ENCODE assay signal across 9 cellular contexts in the genomic region with DNA sequence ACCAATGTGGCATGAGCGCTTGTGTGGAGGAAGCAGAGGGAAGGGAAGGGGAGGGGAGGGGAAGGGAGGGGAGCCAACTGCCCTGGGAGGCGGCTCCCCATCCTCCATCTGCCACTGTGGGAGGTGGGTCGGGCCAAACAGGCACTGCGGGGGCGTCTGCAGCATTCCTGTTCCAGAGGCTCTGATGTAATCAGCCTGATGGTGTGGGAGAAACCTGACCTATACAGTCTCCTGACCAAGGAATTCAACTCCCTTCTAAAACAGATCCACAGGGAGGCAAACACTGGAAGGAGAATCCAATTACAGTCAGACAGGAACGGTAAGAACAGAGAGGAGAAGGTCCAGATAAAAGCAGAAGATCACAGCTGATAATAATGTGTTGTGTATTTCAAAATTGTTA.
DNase-seq lines count a peak whose midpoint lies in the region; ATAC-seq and TF ChIP-seq lines count a peak whose summit lies in the region.
"Had no signal": no experiment of that assay in that cellular context is flagged by ENCODE, and none has a peak within 500 bp of the region (broad histone marks: within the 10 kb centered on the region; RNA-seq: fewer than 3 reads in every experiment).

No MANE protein-coding gene starts in this region.

- H3K27me3 ChIP-seq in kidney epithelial cell (ENCODE audit: control insufficient read depth, insufficient read depth, low read length): peaks cover 3% of the 10 kb centered on the region

- peak overlapping the region; percentile 6 for H3K27ac Mint-ChIP-seq in type B pancreatic cell
- H3K27ac Mint-ChIP-seq: activated naive CD4-positive, alpha-beta T cell treated with anti-CD3 and anti-CD28 coated beads, Interleukin-2, amount 50 U/mL, for 24 hours had no signal

- ATAC-seq in GM19328 (IDR thresholded peaks at IDR 0.05; ENCODE audit: unreplicated experiment): no peak

- H3K36me3 Mint-ChIP-seq in type B pancreatic cell: no peaks in the 10 kb centered on the region
- H3K36me3 Mint-ChIP-seq: activated naive CD4-positive, alpha-beta T cell treated with anti-CD3 and anti-CD28 coated beads, Interleukin-2, amount 50 U/mL, for 24 hours had no signal

- no peak for TF ChIP-seq CTCF in kidney epithelial cell (IDR thresholded peaks at IDR 0.05; ENCODE audit: insufficient read depth, low read length, poor library complexity, severe bottlenecking)
- TF ChIP-seq CTCF in type B pancreatic cell (conservative IDR thresholded peaks at IDR 0.05): no peak

- DNase-seq in NCI-H2029 (lab: John Stamatoyannopoulos, UW) (peak; percentile 39), NCI-H2029 treated with DMSO at 0.1 percent for 48 hours (lab: John Stamatoyannopoulos, UW) (no peak), cerebellar cortex (ENCODE audit: low spot score) (peak; percentile 48), kidney epithelial cell (ENCODE audit: low read depth) (peak; percentile 86), type B pancreatic cell (ENCODE audit: extremely low spot score, unreplicated experiment) (no peak), midbrain (lab: John Stamatoyannopoulos, UW) (no peak), OCI-M2 (lab: John Stamatoyannopoulos, UW; ENCODE audit: unreplicated experiment) (no peak)

- no peaks in the 10 kb centered on the region for H3K36me3 ChIP-seq in kidney epithelial cell (ENCODE audit: control insufficient read depth, insufficient read depth, low read length)

- H3K4me3 ChIP-seq in kidney epithelial cell (ENCODE audit: low read depth, low read length): no peak overlapping the region

- H3K4me3 Mint-ChIP-seq in type B pancreatic cell: no peak overlapping the region
- H3K4me3 Mint-ChIP-seq: activated naive CD4-positive, alpha-beta T cell treated with anti-CD3 and anti-CD28 coated beads, Interleukin-2, amount 50 U/mL, for 24 hours had no signal

- H3K4me1 Mint-ChIP-seq in type B pancreatic cell (ENCODE audit: unreplicated experiment): peaks cover 34% of the 10 kb centered on the region
- H3K4me1 Mint-ChIP-seq: activated naive CD4-positive, alpha-beta T cell treated with anti-CD3 and anti-CD28 coated beads, Interleukin-2, amount 50 U/mL, for 24 hours had no signal

- no peaks in the 10 kb centered on the region for H3K9me3 Mint-ChIP-seq in type B pancreatic cell
- H3K9me3 Mint-ChIP-seq: activated naive CD4-positive, alpha-beta T cell treated with anti-CD3 and anti-CD28 coated beads, Interleukin-2, amount 50 U/mL, for 24 hours had no signal

- H3K27me3 Mint-ChIP-seq in type B pancreatic cell: peaks cover 4% of the 10 kb centered on the region

Comparison
In these comparisons a context has a peak if more than half of its experiments do, and no peak if none do; other contexts are left out.
1. DNase-seq: peak in NCI-H2029 (single experiment), cerebellar cortex (single experiment) and kidney epithelial cell (single experiment); none in NCI-H2029 treated with DMSO at 0.1 percent for 48 hours (single experiment), type B pancreatic cell (single experiment), midbrain (single experiment) and OCI-M2 (single experiment).